18 cellular contexts compared by ENCODE assay signal in the genomic region with DNA sequence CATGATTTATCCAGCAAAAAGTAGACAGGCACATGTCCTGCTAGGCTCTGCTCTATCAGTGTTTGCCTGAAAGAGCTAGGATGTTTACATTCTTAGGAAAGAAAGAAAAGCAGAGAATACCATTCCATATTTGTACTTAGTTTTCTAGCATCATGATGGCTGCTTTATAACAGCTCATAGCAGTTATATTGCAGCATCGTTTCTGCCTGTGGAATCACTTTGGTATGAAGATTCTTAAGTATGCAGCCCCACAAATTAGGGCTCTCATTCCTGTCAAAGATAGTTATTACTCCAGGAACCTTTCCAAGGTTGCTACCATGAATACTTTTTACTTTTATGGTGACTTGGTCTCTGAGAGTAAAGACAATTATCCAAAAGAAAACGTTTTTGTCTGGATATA.
DNase-seq lines count a peak whose midpoint lies in the region; ATAC-seq and TF ChIP-seq lines count a peak whose summit lies in the region.
"Had no signal": no experiment of that assay in that cellular context is flagged by ENCODE, and none has a peak within 500 bp of the region (broad histone marks: within the 10 kb centered on the region; RNA-seq: fewer than 3 reads in every experiment).

No MANE protein-coding gene starts in this region.

- peaks cover 25% of the 10 kb centered on the region for H3K4me1 Mint-ChIP-seq in chondrocyte (ENCODE audit: low read depth)
- no peaks in the 10 kb centered on the region for H3K4me1 Mint-ChIP-seq in nephron progenitor cell
- H3K4me1 Mint-ChIP-seq in osteocyte (ENCODE audit: unreplicated experiment): peaks cover 10% of the 10 kb centered on the region
- H3K4me1 Mint-ChIP-seq: CD8-positive, alpha-beta memory T cell; endodermal cell had no signal

- no peaks in the 10 kb centered on the region for H3K27me3 Mint-ChIP-seq in chondrocyte (ENCODE audit: low read depth)
- H3K27me3 Mint-ChIP-seq in nephron progenitor cell (ENCODE audit: low read depth, poor library complexity): peaks cover 6% of the 10 kb centered on the region
- H3K27me3 Mint-ChIP-seq in osteocyte (ENCODE audit: unreplicated experiment): no peaks in the 10 kb centered on the region

- H3K27ac ChIP-seq in thoracic aorta: peak overlapping the region; percentile 83 to 92
- H3K27ac ChIP-seq: lower lobe of right lung had no signal

- ATAC-seq in mucosa of descending colon (peak; percentile 29), thoracic aorta (ENCODE audit: insufficient number of reproducible peaks, low FRiP score, low read depth) (peak; percentile 87), HG02798 (IDR thresholded peaks at IDR 0.05; ENCODE audit: poor library complexity, unreplicated experiment) (no peak)
- ATAC-seq: lower lobe of right lung had no signal

- no peaks in the 10 kb centered on the region for H3K9me3 ChIP-seq in mucosa of descending colon
- H3K9me3 ChIP-seq in thoracic aorta: no peaks in the 10 kb centered on the region
- H3K9me3 ChIP-seq: breast epithelium, lower lobe of right lung had no signal

- TF ChIP-seq CTCF in chondrocyte (IDR thresholded peaks at IDR 0.05) (no peak), mucosa of descending colon (IDR thresholded peaks at IDR 0.05) (no peak), thoracic aorta (IDR thresholded peaks at IDR 0.05) (no peak), nephron progenitor cell (IDR thresholded peaks at IDR 0.05) (no peak), osteocyte (IDR thresholded peaks at IDR 0.05) (no peak)

- H3K27ac Mint-ChIP-seq in chondrocyte (ENCODE audit: unreplicated experiment) (peak overlapping the region; percentile 70), nephron progenitor cell (no peak overlapping the region), osteocyte (ENCODE audit: unreplicated experiment) (no peak overlapping the region)
- H3K27ac Mint-ChIP-seq: CD8-positive, alpha-beta memory T cell; endodermal cell; H9 had no signal

- DNase-seq in GM04503 (ENCODE audit: low read depth) (peak; percentile 95), chondrocyte (ENCODE audit: low spot score) (no peak), mucosa of descending colon (no peak), thoracic aorta (ENCODE audit: low spot score) (no peak), nephron progenitor cell (no peak), osteocyte (ENCODE audit: extremely low spot score, unreplicated experiment) (no peak)
- no peak for DNase-seq in stimulated activated CD8-positive, alpha-beta memory T cell treated with anti-CD3 and anti-CD28 coated beads, Interleukin-4, amount 100 ng/mL, for 48 hours
- DNase-seq: activated effector memory CD4-positive, alpha-beta T cell treated with Interleukin-2 at 50 U/mL for 16 hours; CD8-positive, alpha-beta memory T cell; endodermal cell; H9; KBM-7; lower lobe of right lung; NCI-H1436; NCI-H69; stimulated activated CD4-positive, alpha-beta T cell treated with anti-CD3 and anti-CD28 coated beads, Interleukin-2, amount 100 ng/mL, for 24 hours had no signal

- intact Hi-C loops in mucosa of descending colon (cut with DNase I, micrococcal nuclease): no loop called here

- H3K9me3 Mint-ChIP-seq in chondrocyte (ENCODE audit: low read depth) (peaks cover 4% of the 10 kb centered on the region), nephron progenitor cell (no peaks in the 10 kb centered on the region), osteocyte (ENCODE audit: unreplicated experiment) (no peaks in the 10 kb centered on the region)
- H3K9me3 Mint-ChIP-seq: endodermal cell, H9 had no signal

- H3K36me3 Mint-ChIP-seq in chondrocyte (ENCODE audit: low read depth): no peaks in the 10 kb centered on the region
- H3K36me3 Mint-ChIP-seq in nephron progenitor cell (ENCODE audit: low read depth): no peaks in the 10 kb centered on the region
- H3K36me3 Mint-ChIP-seq in osteocyte (ENCODE audit: unreplicated experiment): no peaks in the 10 kb centered on the region
- H3K36me3 Mint-ChIP-seq: CD8-positive, alpha-beta memory T cell had no signal

- no peaks in the 10 kb centered on the region for H3K27me3 ChIP-seq in thoracic aorta (replicated peaks; ENCODE audit: insufficient read depth)
- H3K27me3 ChIP-seq: breast epithelium had no signal

- H3K4me3 ChIP-seq in mucosa of descending colon (no peak overlapping the region), thoracic aorta (no peak overlapping the region)
- H3K4me3 ChIP-seq: breast epithelium, lower lobe of right lung had no signal

- H3K4me3 Mint-ChIP-seq in chondrocyte (ENCODE audit: unreplicated experiment) (no peak overlapping the region), nephron progenitor cell (no peak overlapping the region), osteocyte (ENCODE audit: unreplicated experiment) (no peak overlapping the region)
- H3K4me3 Mint-ChIP-seq: CD8-positive, alpha-beta memory T cell; endodermal cell; H9 had no signal

- H3K4me1 ChIP-seq in mucosa of descending colon (ENCODE audit: low read depth) (no peaks in the 10 kb centered on the region), thoracic aorta (ENCODE audit: control insufficient read depth in 1 of 2, low read depth in 2 of 2) (peaks cover 18 to 59% of the 10 kb centered on the region in 2 donors)
- H3K4me1 ChIP-seq: breast epithelium, lower lobe of right lung had no signal

- no peaks in the 10 kb centered on the region for H3K36me3 ChIP-seq in mucosa of descending colon (ENCODE audit: low read depth)
- H3K36me3 ChIP-seq in thoracic aorta: no peaks in the 10 kb centered on the region
- H3K36me3 ChIP-seq: breast epithelium, lower lobe of right lung had no signal
